8 cellular contexts compared by ENCODE assay signal in genomic region chr1:201481004-201481380, GRCh38. TPM values are rescaled to one million over a fixed set of nuclear protein-coding genes. Genes with fewer than 3 reads are reported as not detected.
DNase-seq lines count a peak whose midpoint lies in the region; ATAC-seq, FAIRE-seq and TF ChIP-seq lines count a peak whose summit lies in the region.

No MANE protein-coding gene starts in this region.

- H3K4me3 ChIP-seq in K562, result peak overlapping the region; percentile 42
- H3K4me3 ChIP-seq in kidney epithelial cell (ENCODE audit: low read depth, low read length), result peak overlapping the region; percentile 15

- H3K9me3 ChIP-seq in K562 (replicated peaks; ENCODE audit: control insufficient read depth, insufficient read depth, low read depth, low read length), result no peaks in the 10 kb centered on the region

- ATAC-seq in K562 (no peak), GM21825 (IDR thresholded peaks at IDR 0.05; ENCODE audit: unreplicated experiment) (no peak)

- peaks cover 15% of the 10 kb centered on the region for H3K36me3 Mint-ChIP-seq in T-helper 2 cell treated with Interferon-gamma antibody and Interleukin-4, amounts not matched to agents 5 μg/mL and 100 μg/mL, for 36 hours (ENCODE audit: low read depth)

- POLR2A ChIA-PET in K562 (lab: Yijun Ruan, JAX), result interaction anchor here (0.6 to 3.0 kb wide), 13 partner anchors 9 to 409 kb away, joined by 3 to 8 read pairs (median 3); no protein-coding TSS in a partner anchor

- peaks cover 4% of the 10 kb centered on the region for H3K9me1 ChIP-seq in K562 (ENCODE audit: control insufficient read depth, insufficient read depth, low read length)

- TF ChIP-seq CTCF in K562 (IDR thresholded peaks at IDR 0.05 in 2 of 3, conservative IDR thresholded peaks at IDR 0.05 in 1 of 3; ENCODE audit: insufficient read depth in 2 of 3, low read depth in 1 of 3, low read length in 3 of 3), result no peak
- no peak for TF ChIP-seq CTCF in kidney epithelial cell (IDR thresholded peaks at IDR 0.05; ENCODE audit: insufficient read depth, low read length, poor library complexity, severe bottlenecking)

- H3K4me1 ChIP-seq in K562 (replicated peaks in 1 of 2; ENCODE audit: control insufficient read depth in 2 of 2, insufficient read depth in 2 of 2, low read length in 2 of 2), result peaks cover 20 to 25% of the 10 kb centered on the region in 2 experiments

- no peaks in the 10 kb centered on the region; the same call in none of the 2 replicates for H4K20me1 ChIP-seq in K562 (replicated peaks; ENCODE audit: control insufficient read depth, insufficient read depth, low read length)

- no peak overlapping the region for H3K27ac ChIP-seq in K562 (ENCODE audit: extremely low read depth, low read depth, low read length)
- H3K27ac ChIP-seq in temporal lobe (ENCODE audit: low read depth, low read length), result peak overlapping the region; percentile 88

- H3K4me2 ChIP-seq in K562 (ENCODE audit: insufficient read depth, low read length), result peak overlapping the region; percentile 77

- no peak overlapping the region for H3K27ac Mint-ChIP-seq in T-helper 2 cell treated with Interferon-gamma antibody and Interleukin-4, amounts not matched to agents 5 μg/mL and 100 μg/mL, for 36 hours

- H3K27me3 ChIP-seq in K562 (ENCODE audit: control insufficient read depth in 2 of 2, insufficient read depth in 2 of 2, low read length in 2 of 2) (peaks cover 0 to 13% of the 10 kb centered on the region in 2 experiments; a peak in 2 of 5 replicates), kidney epithelial cell (ENCODE audit: control insufficient read depth, insufficient read depth, low read length) (peaks cover 2% of the 10 kb centered on the region)

- H3K36me3 ChIP-seq in K562 (ENCODE audit: control insufficient read depth, insufficient read depth, low read length), result no peaks in the 10 kb centered on the region
- H3K36me3 ChIP-seq in kidney epithelial cell (ENCODE audit: control insufficient read depth, insufficient read depth, low read length), result peaks cover 6% of the 10 kb centered on the region

- peaks cover 22% of the 10 kb centered on the region for H3K4me1 Mint-ChIP-seq in T-helper 2 cell treated with Interferon-gamma antibody and Interleukin-4, amounts not matched to agents 5 μg/mL and 100 μg/mL, for 36 hours (ENCODE audit: low read depth)

- in situ Hi-C loops in K562 (cut with MboI), result no loop called here

- CTCF ChIA-PET in K562 (lab: Yijun Ruan, JAX; ENCODE audit: low intra/inter-chr PET ratio), result interaction anchor here (0.6 to 7.7 kb wide), 10 partner anchors 26 to 1741 kb away, joined by 3 to 166 read pairs (median 9); partner anchors contain the start of gene CSRP1

- TF ChIP-seq RAD21 in K562 (CRISPR knock-in tag; conservative IDR thresholded peaks at IDR 0.05 in 1 of 2, IDR thresholded peaks at IDR 0.05 in 1 of 2), result no peak

- no peak for TF ChIP-seq POLR2A in K562 (conservative IDR thresholded peaks at IDR 0.05)

- peak overlapping the region; percentile 31 to 80; a peak in 3 of 4 replicates for H3K9ac ChIP-seq in K562 (ENCODE audit: insufficient read depth in 1 of 2, low read depth in 2 of 2, low read length in 2 of 2)

- H3K4me3 Mint-ChIP-seq in T-helper 2 cell treated with Interferon-gamma antibody and Interleukin-4, amounts not matched to agents 5 μg/mL and 100 μg/mL, for 36 hours, result peak overlapping the region; percentile 77

- peaks cover 24% of the 10 kb centered on the region for H3K27me3 Mint-ChIP-seq in T-helper 2 cell treated with Interferon-gamma antibody and Interleukin-4, amounts not matched to agents 5 μg/mL and 100 μg/mL, for 36 hours (ENCODE audit: low read depth)

- no peaks in the 10 kb centered on the region for H3K9me3 Mint-ChIP-seq in T-helper 2 cell treated with Interferon-gamma antibody and Interleukin-4, amounts not matched to agents 5 μg/mL and 100 μg/mL, for 36 hours

- FAIRE-seq in K562 (lab: Jason Lieb, UNC), result no peak

- WGBS in K562 (ENCODE audit: insufficient coverage, low coverage, missing lambda C conversion rate), result 8% methylated on average over 17 of the region's 17 CpGs

- TF ChIP-seq EP300 in K562 (IDR thresholded peaks at IDR 0.05; ENCODE audit: low read length), result no peak

- no TSS peak for BruUV-seq in K562 (replicated peaks; lab: Mats Ljungman, UMichigan)

- intact Hi-C loops in K562 (cut with micrococcal nuclease), result loop anchor here (5.0 kb wide), 1 partner anchor 311 kb away; no protein-coding TSS in a partner anchor

- no peak for DNase-seq in T-helper 2 cell treated with Interferon-gamma antibody and Interleukin-4, amounts not matched to agents 5 μg/mL and 100 μg/mL, for 36 hours (ENCODE audit: low spot score)
- no peak for DNase-seq in T-helper 2 cell
- DNase-seq in K562 (ENCODE audit: extremely low read depth in 1 of 4, low spot score in 3 of 4), result no peak
- DNase-seq in kidney epithelial cell (ENCODE audit: low read depth), result no peak
- no peak for DNase-seq in activated CD4-positive, CD25-positive, alpha-beta regulatory T cell (lab: John Stamatoyannopoulos, UW)
- DNase-seq in DMS153 (lab: John Stamatoyannopoulos, UW), result no peak

- H2AFZ ChIP-seq in K562 (ENCODE audit: low read depth, low read length), result peak overlapping the region; percentile 90

- no peaks in the 10 kb centered on the region for H3K79me2 ChIP-seq in K562 (ENCODE audit: control insufficient read depth, insufficient read depth, low read length)

RNA-seq across cellular contexts. Expression of gene PHLDA3, which starts 12.0 kb away (rescaled TPM):
- not detected in 2 replicates for total RNA-seq in K562 (2011; cell fraction: chromatin; rRNA removed; ENCODE audit: low replicate concordance)
- not detected in 2 replicates for total RNA-seq in K562 (2011; cell fraction: nucleolus; rRNA removed)
- total RNA-seq in K562 (2011; cell fraction: nucleoplasm; rRNA removed), result not detected in 2 replicates
- 0.27 TPM in 1 of 2 replicates, not detected in the other for total RNA-seq in K562 (2014; rRNA removed)
- not detected in 2 replicates for total RNA-seq in K562 (2014; rRNA removed; fragmentation: Illumina TruSeq; extraction: Trizol)
- not detected in 2 replicates for total RNA-seq in K562 (2015; rRNA removed; fragmentation: Illumina TruSeq; extraction: Trizol)
- 0.11 and 0.42 TPM in 2 replicates for total RNA-seq in K562 (2021)
- polyA plus RNA-seq in K562 (2011; rRNA removed), result not detected in 2 replicates
- 0.13 TPM in 1 of 2 replicates, not detected in the other for polyA plus RNA-seq in K562 (2011; cell fraction: cytosol; rRNA removed)
- 0.04 TPM in 1 of 2 replicates, not detected in the other for polyA plus RNA-seq in K562 (2011; cell fraction: nucleus; rRNA removed)
- polyA plus RNA-seq in K562 (2012), result not detected in 2 replicates
- polyA plus RNA-seq in K562 (2014; fragmentation: Illumina TruSeq; extraction: Trizol), result not detected in 2 replicates
- not detected for polyA plus RNA-seq in K562 (2014; fragmentation: Nextera tagmentation; extraction: Ambion mirVana)
- not detected in 2 replicates for polyA plus RNA-seq in K562 (2014; rRNA removed)
- polyA minus RNA-seq in K562 (2011; rRNA and poly(A)+ RNA removed), result not detected in 2 replicates
- not detected in 2 replicates for polyA minus RNA-seq in K562 (2011; cell fraction: cytosol; rRNA and poly(A)+ RNA removed)
- not detected in 2 replicates for polyA minus RNA-seq in K562 (2011; cell fraction: nucleus; rRNA and poly(A)+ RNA removed)
- total RNA-seq in kidney epithelial cell, result 130 and 132 TPM in 2 replicates
- 7.1 TPM for total RNA-seq in temporal lobe

RNA-seq across cellular contexts. Expression of gene CSRP1, which starts 25.9 kb away (rescaled TPM):
- total RNA-seq in K562 (2011; cell fraction: chromatin; rRNA removed; ENCODE audit: low replicate concordance), result 6.5 and 10.3 TPM in 2 replicates
- 7.0 and 7.5 TPM in 2 replicates for total RNA-seq in K562 (2011; cell fraction: nucleolus; rRNA removed)
- total RNA-seq in K562 (2011; cell fraction: nucleoplasm; rRNA removed), result 7.3 and 8.9 TPM in 2 replicates
- total RNA-seq in K562 (2014; rRNA removed) (23.7 and 30.8 TPM in 2 replicates), K562 (2014; rRNA removed; fragmentation: Illumina TruSeq; extraction: Trizol) (19.6 and 22.6 TPM in 2 replicates), K562 (2015; rRNA removed; fragmentation: Illumina TruSeq; extraction: Trizol) (28.3 and 30.3 TPM in 2 replicates), K562 (2021) (25.7 and 28.2 TPM in 2 replicates), kidney epithelial cell (784 and 823 TPM in 2 replicates), temporal lobe (23.1 TPM)
- polyA plus RNA-seq in K562 (2011; rRNA removed) (21.3 and 23.7 TPM in 2 replicates), K562 (2014; fragmentation: Illumina TruSeq; extraction: Trizol) (34.6 and 39.4 TPM in 2 replicates), K562 (2014; fragmentation: Nextera tagmentation; extraction: Ambion mirVana) (10 to 100 TPM in 1 of 2 experiments, 1 to 10 TPM in 1; 6.8 to 11.0 TPM), K562 (2014; rRNA removed) (24.9 and 32.1 TPM in 2 replicates)
- 29.2 and 43.4 TPM in 2 replicates for polyA plus RNA-seq in K562 (2011; cell fraction: cytosol; rRNA removed)
- 14.3 and 20.0 TPM in 2 replicates for polyA plus RNA-seq in K562 (2011; cell fraction: nucleus; rRNA removed)
- 39.0 and 47.5 TPM in 2 replicates for polyA plus RNA-seq in K562 (2012)
- polyA minus RNA-seq in K562 (2011; rRNA and poly(A)+ RNA removed), result 14.3 and 19.7 TPM in 2 replicates
- polyA minus RNA-seq in K562 (2011; cell fraction: cytosol; rRNA and poly(A)+ RNA removed), result 12.0 and 16.7 TPM in 2 replicates
- polyA minus RNA-seq in K562 (2011; cell fraction: nucleus; rRNA and poly(A)+ RNA removed), result 7.7 and 8.8 TPM in 2 replicates

RNA-seq across cellular contexts. Expression of gene NAV1, which starts 57.9 kb away (rescaled TPM):
- total RNA-seq in K562 (2011; cell fraction: chromatin; rRNA removed; ENCODE audit: low replicate concordance), result 12.5 and 15.1 TPM in 2 replicates
- 5.0 and 6.2 TPM in 2 replicates for total RNA-seq in K562 (2011; cell fraction: nucleolus; rRNA removed)
- 10.3 and 12.7 TPM in 2 replicates for total RNA-seq in K562 (2011; cell fraction: nucleoplasm; rRNA removed)
- total RNA-seq in K562 (2014; rRNA removed), result 4.5 and 4.9 TPM in 2 replicates
- total RNA-seq in K562 (2014; rRNA removed; fragmentation: Illumina TruSeq; extraction: Trizol), result 3.2 and 3.7 TPM in 2 replicates
- 2.9 and 3.3 TPM in 2 replicates for total RNA-seq in K562 (2015; rRNA removed; fragmentation: Illumina TruSeq; extraction: Trizol)
- 15.4 and 16.8 TPM in 2 replicates for total RNA-seq in K562 (2021)
- polyA plus RNA-seq in K562 (2011; rRNA removed), result 0.91 TPM in 2 replicates
- 0.63 and 0.92 TPM in 2 replicates for polyA plus RNA-seq in K562 (2011; cell fraction: cytosol; rRNA removed)
- 2.0 and 4.7 TPM in 2 replicates for polyA plus RNA-seq in K562 (2011; cell fraction: nucleus; rRNA removed)
- polyA plus RNA-seq in K562 (2012), result 16.3 and 25.4 TPM in 2 replicates
- 10.7 and 13.2 TPM in 2 replicates for polyA plus RNA-seq in K562 (2014; fragmentation: Illumina TruSeq; extraction: Trizol)
- polyA plus RNA-seq in K562 (2014; fragmentation: Nextera tagmentation; extraction: Ambion mirVana), result 1 to 10 TPM; 1.8 to 2.1 TPM
- polyA plus RNA-seq in K562 (2014; rRNA removed), result 4.2 and 5.6 TPM in 2 replicates
- polyA minus RNA-seq in K562 (2011; rRNA and poly(A)+ RNA removed), result 1.5 and 1.9 TPM in 2 replicates
- 3.9 and 4.1 TPM in 2 replicates for polyA minus RNA-seq in K562 (2011; cell fraction: cytosol; rRNA and poly(A)+ RNA removed)
- 2.9 and 3.0 TPM in 2 replicates for polyA minus RNA-seq in K562 (2011; cell fraction: nucleus; rRNA and poly(A)+ RNA removed)
- 37.1 and 43.0 TPM in 2 replicates for total RNA-seq in kidney epithelial cell
- total RNA-seq in temporal lobe, result 78.4 TPM

RNA-seq across cellular contexts. Expression of gene TNNI1, which starts 59.5 kb away (rescaled TPM):
- not detected in 2 replicates for total RNA-seq in K562 (2011; cell fraction: chromatin; rRNA removed; ENCODE audit: low replicate concordance)
- total RNA-seq in K562 (2011; cell fraction: nucleolus; rRNA removed), result not detected in 2 replicates
- not detected in 2 replicates for total RNA-seq in K562 (2011; cell fraction: nucleoplasm; rRNA removed)
- not detected in 2 replicates for total RNA-seq in K562 (2014; rRNA removed)
- total RNA-seq in K562 (2014; rRNA removed; fragmentation: Illumina TruSeq; extraction: Trizol), result not detected in 2 replicates
- total RNA-seq in K562 (2015; rRNA removed; fragmentation: Illumina TruSeq; extraction: Trizol), result not detected in 2 replicates
- not detected in 2 replicates for total RNA-seq in K562 (2021)
- polyA plus RNA-seq in K562 (2011; rRNA removed), result not detected in 2 replicates
- not detected in 2 replicates for polyA plus RNA-seq in K562 (2011; cell fraction: cytosol; rRNA removed)
- not detected in 2 replicates for polyA plus RNA-seq in K562 (2011; cell fraction: nucleus; rRNA removed)
- polyA plus RNA-seq in K562 (2012), result not detected in 2 replicates
- not detected in 2 replicates for polyA plus RNA-seq in K562 (2014; fragmentation: Illumina TruSeq; extraction: Trizol)
- not detected for polyA plus RNA-seq in K562 (2014; fragmentation: Nextera tagmentation; extraction: Ambion mirVana)
- not detected in 2 replicates for polyA plus RNA-seq in K562 (2014; rRNA removed)
- not detected in 2 replicates for polyA minus RNA-seq in K562 (2011; rRNA and poly(A)+ RNA removed)
- polyA minus RNA-seq in K562 (2011; cell fraction: cytosol; rRNA and poly(A)+ RNA removed), result not detected in 2 replicates
- polyA minus RNA-seq in K562 (2011; cell fraction: nucleus; rRNA and poly(A)+ RNA removed), result not detected in 2 replicates
- not detected in 2 replicates for total RNA-seq in kidney epithelial cell
- total RNA-seq in temporal lobe, result not detected

Comparison
In these comparisons a context has a peak if more than half of its experiments do, and no peak if none do; other contexts are left out.
1. RNA of gene PHLDA3, which starts 12.0 kb away (total RNA-seq): 130 to 132 TPM in kidney epithelial cell; 7.1 TPM in temporal lobe (single experiment) and 0.11 to 0.42 TPM in K562; every median in the first group is over 10 times any median in the second.
2. RNA of gene CSRP1, which starts 25.9 kb away (total RNA-seq): 784 to 823 TPM in kidney epithelial cell; 6.5 to 30.8 TPM in K562 and 23.1 TPM in temporal lobe (single experiment); every median in the first group is over 10 times any median in the second.